In the genomic region with DNA sequence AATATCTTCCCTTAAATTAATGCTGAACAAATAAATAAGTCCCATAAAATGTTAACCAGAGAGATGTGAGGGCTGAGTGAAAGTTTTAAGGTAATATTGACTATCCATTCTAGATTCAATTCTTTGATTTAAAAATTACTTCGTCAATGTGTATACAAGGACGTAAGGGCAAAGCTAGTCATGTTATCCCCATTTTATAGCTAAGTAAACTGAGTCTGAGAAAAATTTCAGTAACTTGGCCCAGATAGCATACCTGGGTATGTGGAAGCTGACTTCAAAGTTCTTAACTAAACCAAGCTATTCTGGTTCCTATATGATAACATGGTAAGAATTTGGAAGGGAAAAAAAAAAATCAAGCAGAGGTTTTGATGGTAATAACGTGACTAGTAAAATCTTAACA, we compare ENCODE assay signal across 10 cellular contexts.
"Had no signal": no experiment of that assay in that cellular context is flagged by ENCODE, and none has a peak within 500 bp of the region (broad histone marks: within the 10 kb centered on the region; RNA-seq: fewer than 3 reads in every experiment).

No MANE protein-coding gene starts in this region.

- H3K9me3 ChIP-seq: HAP-1 had no signal

- DNase-seq: GM23248, GOT3, H7, H9, HCEC 1CT, HFFc6 had no signal

- FAIRE-seq: H54 had no signal

- H3K4me1 ChIP-seq: HAP-1 had no signal

- H3K27ac Mint-ChIP-seq: GM23338, H9, HFFc6 had no signal

- H3K9ac ChIP-seq: GM23248 had no signal

- H3K4me1 Mint-ChIP-seq: H9 had no signal

- H3K4me3 Mint-ChIP-seq: GM23338, H9, HFFc6 had no signal

- H3K36me3 ChIP-seq: HAP-1 had no signal

- H3K4me3 ChIP-seq: GM23248, GM23338, HAP-1 had no signal

- H3K27ac ChIP-seq: GM23248 had no signal

- H2AFZ ChIP-seq: GM23248, GM23338 had no signal

- H3K4me2 ChIP-seq: GM23338 had no signal

- ATAC-seq: GM23338, HCT116 had no signal
